Comparison of ENCODE assay signal across 23 cellular contexts in the genomic region with DNA sequence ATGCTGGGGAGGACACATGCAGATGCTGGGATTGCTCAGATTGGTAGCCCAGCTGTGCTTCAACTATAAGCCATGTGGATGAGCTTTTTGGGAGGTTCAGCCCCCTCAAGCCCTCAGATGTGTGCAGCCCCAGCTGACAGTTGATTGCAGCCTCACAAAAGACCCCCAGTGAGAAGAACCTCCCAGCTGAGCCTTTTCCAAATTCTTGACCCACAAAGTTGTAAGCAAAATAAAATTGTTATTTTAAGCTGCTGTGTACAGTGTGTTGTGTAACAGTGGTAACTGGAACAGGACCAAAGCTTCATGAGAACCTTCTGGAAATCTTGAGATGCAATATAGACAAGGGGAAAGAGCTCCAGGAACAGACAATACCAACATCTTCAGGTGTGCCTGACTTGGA.
DNase-seq lines count a peak whose midpoint lies in the region; ATAC-seq, FAIRE-seq and TF ChIP-seq lines count a peak whose summit lies in the region.
"Had no signal": no experiment of that assay in that cellular context is flagged by ENCODE, and none has a peak within 500 bp of the region (broad histone marks: within the 10 kb centered on the region; RNA-seq: fewer than 3 reads in every experiment).

No MANE protein-coding gene starts in this region.

- H2AFZ ChIP-seq in HepG2 (ENCODE audit: low read length) = no peak overlapping the region

- intact Hi-C loops in HepG2 (cut with micrococcal nuclease; ENCODE audit: unreplicated experiment) = no loop called here

- no peaks in the 10 kb centered on the region for H3K36me3 ChIP-seq in HepG2 (replicated peaks in 1 of 2; ENCODE audit: control insufficient read depth in 1 of 2, insufficient read depth in 2 of 2, low read length in 2 of 2)
- H3K36me3 ChIP-seq: HAP-1 had no signal

- no peak for TF ChIP-seq RAD21 in HepG2 (CRISPR knock-in tag; IDR thresholded peaks at IDR 0.05)

- in situ Hi-C loops in HepG2 (cut with HindIII; ENCODE audit: extremely low pct_ligation_motif_present, low pct_unique_long_range_greater_than_20kb) = no loop called here

- no peak overlapping the region for H3K27ac ChIP-seq in HepG2 (ENCODE audit: extremely low read length, insufficient read depth, low read length)
- H3K27ac ChIP-seq: A549 had no signal

- no peak for FAIRE-seq in HepG2 (lab: Jason Lieb, UNC)
- FAIRE-seq: A549, GM12891, GM18507, H54 had no signal

- no peaks in the 10 kb centered on the region for H3K4me1 Mint-ChIP-seq in T-helper 17 cell
- H3K4me1 Mint-ChIP-seq: CD4-positive, alpha-beta memory T cell had no signal

- ATAC-seq in HepG2 (no peak), T-helper 17 cell (no peak)
- ATAC-seq: A549 had no signal

- no peaks in the 10 kb centered on the region for H4K20me1 ChIP-seq in HepG2 (ENCODE audit: insufficient read depth, low read length)

- CTCF ChIA-PET in HepG2 (lab: Yijun Ruan, JAX; ENCODE audit: low intra/inter-chr PET ratio, low total read pairs) = no interaction called here

- TF ChIP-seq CTCF in AG10803 (conservative IDR thresholded peaks at IDR 0.05; ENCODE audit: low read length) (no peak), choroid plexus epithelial cell (conservative IDR thresholded peaks at IDR 0.05; ENCODE audit: low read depth, low read length) (no peak), fibroblast of mammary gland (conservative IDR thresholded peaks at IDR 0.05; ENCODE audit: control insufficient read depth, insufficient read depth, low read depth, low read length) (no peak), HepG2 (CRISPR knock-in tag; IDR thresholded peaks at IDR 0.05) (no peak)

- no peak for TF ChIP-seq EP300 in HepG2 (IDR thresholded peaks at IDR 0.05; ENCODE audit: low read depth in 2 of 2, low read length in 2 of 2)
- no peak for TF ChIP-seq EP300 in HepG2 (CRISPR knock-in tag; IDR thresholded peaks at IDR 0.05; ENCODE audit: borderline replicate concordance)

- H3K27me3 Mint-ChIP-seq in T-helper 17 cell = peaks cover 17% of the 10 kb centered on the region

- no peak overlapping the region for H3K4me2 ChIP-seq in HepG2 (ENCODE audit: low read depth, low read length)
- H3K4me2 ChIP-seq: A549 had no signal

- H3K4me3 ChIP-seq in AG10803 (ENCODE audit: low read length) = no peak overlapping the region
- H3K4me3 ChIP-seq in choroid plexus epithelial cell (ENCODE audit: low read depth, low read length) = no peak overlapping the region
- H3K4me3 ChIP-seq in fibroblast of mammary gland (ENCODE audit: control insufficient read depth, low read depth, low read length) = no peak overlapping the region
- no peak overlapping the region for H3K4me3 ChIP-seq in HepG2 (replicated peaks in 1 of 3; ENCODE audit: insufficient read depth in 1 of 3, low read depth in 2 of 3, low read length in 3 of 3)
- H3K4me3 ChIP-seq: A549, HAP-1 had no signal

- no peaks in the 10 kb centered on the region for H3K36me3 Mint-ChIP-seq in T-helper 17 cell (ENCODE audit: low read depth)
- H3K36me3 Mint-ChIP-seq: CD4-positive, alpha-beta memory T cell had no signal

- H3K4me3 Mint-ChIP-seq in T-helper 17 cell = no peak overlapping the region
- H3K4me3 Mint-ChIP-seq: CD4-positive, alpha-beta memory T cell; HFFc6 had no signal

- BruUV-seq in HepG2 (replicated peaks; lab: Mats Ljungman, UMichigan) = no TSS peak

- H3K79me2 ChIP-seq in HepG2 (ENCODE audit: insufficient read depth, low read length) = no peaks in the 10 kb centered on the region

- DNase-seq in AG10803 (ENCODE audit: low read depth) (peak; percentile 26), choroid plexus epithelial cell (ENCODE audit: low read depth) (peak; percentile 27), fibroblast of mammary gland (ENCODE audit: low read depth) (peak; percentile 39), HepG2 (ENCODE audit: low spot score) (no peak), T-helper 17 cell (no peak)
- no peak for DNase-seq in activated CD4-positive, alpha-beta T cell treated with anti-CD3 and anti-CD28 coated beads, Interleukin-2, amount 50 U/mL, for 4 hours
- DNase-seq in stimulated activated CD8-positive, alpha-beta memory T cell treated with anti-CD3 and anti-CD28 coated beads, Interleukin-4, amount 100 ng/mL, for 48 hours = no peak
- DNase-seq: 8988T; ACHN; C1 segment of cervical spinal cord; Calu3; CD4-positive, alpha-beta memory T cell; COR-L47; DMS53; DMS79 treated with DMSO at 0.1 percent for 48 hours; GF-D8; GOT3; HFFc6 had no signal

- H3K27me3 ChIP-seq in HepG2 (ENCODE audit: control insufficient read depth in 1 of 2, insufficient read depth in 2 of 2, low read length in 2 of 2) = peaks cover 0 to 13% of the 10 kb centered on the region in 2 experiments; a peak in 2 of 5 replicates

- POLR2A ChIA-PET in HepG2 (lab: Yijun Ruan, JAX) = no interaction called here

- H3K4me1 ChIP-seq in HepG2 (ENCODE audit: insufficient read depth, low read length) = no peaks in the 10 kb centered on the region

- no peaks in the 10 kb centered on the region for H3K9me3 ChIP-seq in HepG2 (ENCODE audit: low read length)
- H3K9me3 ChIP-seq in T-helper 17 cell (ENCODE audit: control insufficient read depth, low read length, poor library complexity, severe bottlenecking) = no peaks in the 10 kb centered on the region
- H3K9me3 ChIP-seq: A549, HAP-1 had no signal

- no peak overlapping the region for H3K9ac ChIP-seq in HepG2 (ENCODE audit: insufficient read depth, low read depth, low read length)

- no peak overlapping the region for H3K27ac Mint-ChIP-seq in T-helper 17 cell
- H3K27ac Mint-ChIP-seq: CD4-positive, alpha-beta memory T cell; HFFc6 had no signal

- no peak for TF ChIP-seq POLR2A in HepG2 (IDR thresholded peaks at IDR 0.05; ENCODE audit: insufficient read depth in 1 of 2, low read depth in 2 of 2, low read length in 2 of 2)

TF ChIP-seq in HepG2, 621 proteins besides CTCF, POLR2A, EP300 and RAD21:
- TF ChIP-seq, protein P1, sequence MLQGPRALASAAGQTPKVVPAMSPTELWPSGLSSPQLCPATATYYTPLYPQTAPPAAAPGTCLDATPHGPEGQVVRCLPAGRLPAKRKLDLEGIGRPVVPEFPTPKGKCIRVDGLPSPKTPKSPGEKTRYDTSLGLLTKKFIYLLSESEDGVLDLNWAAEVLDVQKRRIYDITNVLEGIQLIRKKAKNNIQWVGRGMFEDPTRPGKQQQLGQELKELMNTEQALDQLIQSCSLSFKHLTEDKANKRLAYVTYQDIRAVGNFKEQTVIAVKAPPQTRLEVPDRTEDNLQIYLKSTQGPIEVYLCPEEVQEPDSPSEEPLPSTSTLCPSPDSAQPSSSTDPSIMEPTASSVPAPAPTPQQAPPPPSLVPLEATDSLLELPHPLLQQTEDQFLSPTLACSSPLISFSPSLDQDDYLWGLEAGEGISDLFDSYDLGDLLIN (CRISPR knock-in tag; IDR thresholded peaks at IDR 0.05; ENCODE audit: borderline replicate concordance) = no peak
- TF ChIP-seq RARA (CRISPR knock-in tag; IDR thresholded peaks at IDR 0.05) (no peak), ETV5 (CRISPR knock-in tag; IDR thresholded peaks at IDR 0.05; ENCODE audit: borderline replicate concordance) (no peak), ZNF589 (CRISPR knock-in tag; conservative IDR thresholded peaks at IDR 0.05) (no peak), ZNF230 (CRISPR knock-in tag; IDR thresholded peaks at IDR 0.05) (no peak), ZNF331 (CRISPR knock-in tag; IDR thresholded peaks at IDR 0.05) (peak; percentile 61; the same call in 1 of the 2 replicates)
- TF ChIP-seq, protein P2, sequence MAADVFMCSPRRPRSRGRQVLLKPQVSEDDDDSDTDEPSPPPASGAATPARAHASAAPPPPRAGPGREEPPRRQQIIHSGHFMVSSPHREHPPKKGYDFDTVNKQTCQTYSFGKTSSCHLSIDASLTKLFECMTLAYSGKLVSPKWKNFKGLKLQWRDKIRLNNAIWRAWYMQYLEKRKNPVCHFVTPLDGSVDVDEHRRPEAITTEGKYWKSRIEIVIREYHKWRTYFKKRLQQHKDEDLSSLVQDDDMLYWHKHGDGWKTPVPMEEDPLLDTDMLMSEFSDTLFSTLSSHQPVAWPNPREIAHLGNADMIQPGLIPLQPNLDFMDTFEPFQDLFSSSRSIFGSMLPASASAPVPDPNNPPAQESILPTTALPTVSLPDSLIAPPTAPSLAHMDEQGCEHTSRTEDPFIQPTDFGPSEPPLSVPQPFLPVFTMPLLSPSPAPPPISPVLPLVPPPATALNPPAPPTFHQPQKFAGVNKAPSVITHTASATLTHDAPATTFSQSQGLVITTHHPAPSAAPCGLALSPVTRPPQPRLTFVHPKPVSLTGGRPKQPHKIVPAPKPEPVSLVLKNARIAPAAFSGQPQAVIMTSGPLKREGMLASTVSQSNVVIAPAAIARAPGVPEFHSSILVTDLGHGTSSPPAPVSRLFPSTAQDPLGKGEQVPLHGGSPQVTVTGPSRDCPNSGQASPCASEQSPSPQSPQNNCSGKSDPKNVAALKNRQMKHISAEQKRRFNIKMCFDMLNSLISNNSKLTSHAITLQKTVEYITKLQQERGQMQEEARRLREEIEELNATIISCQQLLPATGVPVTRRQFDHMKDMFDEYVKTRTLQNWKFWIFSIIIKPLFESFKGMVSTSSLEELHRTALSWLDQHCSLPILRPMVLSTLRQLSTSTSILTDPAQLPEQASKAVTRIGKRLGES (CRISPR knock-in tag; IDR thresholded peaks at IDR 0.05; ENCODE audit: borderline replicate concordance) = no peak
- TF ChIP-seq, protein P3, sequence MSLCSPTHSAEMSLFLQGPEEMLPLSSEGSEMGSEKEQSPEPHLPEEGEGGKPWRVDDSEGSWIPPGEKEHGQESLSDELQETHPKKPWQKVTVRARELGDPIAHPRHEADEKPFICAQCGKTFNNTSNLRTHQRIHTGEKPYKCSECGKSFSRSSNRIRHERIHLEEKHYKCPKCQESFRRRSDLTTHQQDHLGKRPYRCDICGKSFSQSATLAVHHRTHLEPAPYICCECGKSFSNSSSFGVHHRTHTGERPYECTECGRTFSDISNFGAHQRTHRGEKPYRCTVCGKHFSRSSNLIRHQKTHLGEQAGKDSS (CRISPR knock-in tag; IDR thresholded peaks at IDR 0.05; ENCODE audit: borderline replicate concordance, low read depth) = no peak

Comparison
In these comparisons a context has a peak if more than half of its experiments do, and no peak if none do; other contexts are left out.
1. DNase-seq: peak in AG10803 (single experiment), choroid plexus epithelial cell (single experiment) and fibroblast of mammary gland (single experiment); none in HepG2 (single experiment), activated CD4-positive, alpha-beta T cell treated with anti-CD3 and anti-CD28 coated beads, Interleukin-2, amount 50 U/mL, for 4 hours (0 of 2), T-helper 17 cell (0 of 3) and stimulated activated CD8-positive, alpha-beta memory T cell treated with anti-CD3 and anti-CD28 coated beads, Interleukin-4, amount 100 ng/mL, for 48 hours (single experiment).